In genomic region chr5:142800776-142801494, GRCh38 we compare ENCODE assay signal across 1 cellular context.
TF ChIP-seq lines count a peak whose summit lies in the region.

No MANE protein-coding gene starts in this region.

TF ChIP-seq in GM12878, 131 proteins besides CTCF, POLR2A, EP300 and RAD21 (continued from another document):
- TF ChIP-seq ZNF592 (IDR thresholded peaks at IDR 0.05), result no peak
- TF ChIP-seq TCF3 (IDR thresholded peaks at IDR 0.05; ENCODE audit: borderline replicate concordance, insufficient read depth, low read depth, low read length), result 0 out of 2 replicates have a peak, but pooled peaks have one; percentile 42
